In genomic region chr22:24736526-24737050, GRCh38 we compare ENCODE assay signal across 2 cellular contexts.
A peak's percentile ranks its signal among the peaks of the same experiment; 100 is the strongest.
TF ChIP-seq lines count a peak whose summit lies in the region.

No MANE protein-coding gene starts in this region.

TF ChIP-seq in GM12878, 131 proteins besides CTCF, POLR2A, EP300 and RAD21:
- TF ChIP-seq JUNB (IDR thresholded peaks at IDR 0.05): no peak
- TF ChIP-seq POU2F2 (IDR thresholded peaks at IDR 0.05; ENCODE audit: borderline replicate concordance, low read depth, low read length): no peak
- TF ChIP-seq SPI1 (IDR thresholded peaks at IDR 0.05; ENCODE audit: borderline replicate concordance, insufficient read depth, low read depth, low read length): peak; percentile 44; the same call in 1 of the 2 replicates

TF ChIP-seq in HepG2, 621 proteins besides CTCF, POLR2A, EP300 and RAD21:
- 0 out of 4 replicates have a peak, but pooled peaks of 1 of the 2 experiments have one; percentile 5 for TF ChIP-seq MAFK (conservative IDR thresholded peaks at IDR 0.05 in 1 of 2, IDR thresholded peaks at IDR 0.05 in 1 of 2; ENCODE audit: low read length in 2 of 2)
- TF ChIP-seq ZNF263 (CRISPR knock-in tag; IDR thresholded peaks at IDR 0.05): 0 out of 2 replicates have a peak, but pooled peaks have one; percentile 18
- no peak for TF ChIP-seq ZNF891 (CRISPR knock-in tag; IDR thresholded peaks at IDR 0.05)
- TF ChIP-seq CREB1 (IDR thresholded peaks at IDR 0.05): peak; percentile 88
- no peak for TF ChIP-seq CREB1 (CRISPR knock-in tag; IDR thresholded peaks at IDR 0.05)
- TF ChIP-seq MAF1 (CRISPR knock-in tag; IDR thresholded peaks at IDR 0.05; ENCODE audit: borderline replicate concordance): no peak
- no peak for TF ChIP-seq ZNF260 (CRISPR knock-in tag; IDR thresholded peaks at IDR 0.05; ENCODE audit: borderline replicate concordance, low read depth)
- peak; percentile 82 for TF ChIP-seq ATF7 (IDR thresholded peaks at IDR 0.05)
- no peak for TF ChIP-seq ATF7 (CRISPR knock-in tag; IDR thresholded peaks at IDR 0.05)
- no peak for TF ChIP-seq ZNF772 (CRISPR knock-in tag; IDR thresholded peaks at IDR 0.05)
